Comparison of ENCODE assay signal across 8 cellular contexts in the genomic region with DNA sequence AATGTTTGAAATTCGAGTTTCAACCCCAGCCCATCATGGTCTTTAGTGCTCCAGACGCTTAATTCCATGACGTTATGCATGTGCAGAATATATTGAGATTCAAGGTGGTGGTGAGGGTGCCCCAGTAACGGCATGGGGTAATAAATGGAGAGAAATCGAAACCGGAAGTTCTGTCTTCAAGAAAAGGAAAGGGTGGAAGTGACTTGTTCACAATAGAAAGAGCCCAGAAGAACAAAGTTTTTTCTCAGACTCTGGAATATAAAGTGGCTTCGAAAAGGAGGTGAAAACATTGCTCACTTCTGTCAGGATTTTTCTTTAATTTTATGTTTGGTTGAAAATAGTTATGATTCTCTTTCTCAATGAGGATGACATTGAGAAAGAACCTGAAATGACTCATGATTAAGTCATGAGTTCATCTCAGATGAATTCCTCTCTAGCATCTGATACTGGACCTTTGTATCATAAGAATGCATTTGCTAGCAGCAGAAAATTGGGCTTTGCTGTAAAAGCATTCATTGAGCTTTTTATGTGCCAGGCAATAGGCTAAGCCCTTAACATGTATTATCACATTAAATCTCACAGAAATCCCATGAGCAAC. TPM values are rescaled to one million over a fixed set of nuclear protein-coding genes. Genes with fewer than 3 reads are reported as not detected.
DNase-seq lines count a peak whose midpoint lies in the region; ATAC-seq, FAIRE-seq and TF ChIP-seq lines count a peak whose summit lies in the region.

No MANE protein-coding gene starts in this region.

- 5 to 8% (median 7%) methylated on average over 7 of the region's 7 CpGs for WGBS in ovary, 3 donors

- no peaks in the 10 kb centered on the region for H3F3A ChIP-seq in OCI-LY1 (ENCODE audit: insufficient read depth, low read length)

- H3K9me3 ChIP-seq in OCI-LY1 (ENCODE audit: low read length) (no peaks in the 10 kb centered on the region), ovary (no peaks in the 10 kb centered on the region)

- H3K27me3 ChIP-seq in OCI-LY1 (ENCODE audit: insufficient read depth, low read length) = 0 out of 2 replicates have a peak, but pooled peaks cover 4% of the 10 kb centered on the region
- no peaks in the 10 kb centered on the region for H3K27me3 ChIP-seq in ovary

- no peak for TF ChIP-seq EP300 in ovary (IDR thresholded peaks at IDR 0.05)

- H3K27ac ChIP-seq in 22Rv1 (peak overlapping the region; percentile 71), OCI-LY1 (ENCODE audit: low read depth, low read length, poor library complexity, severe bottlenecking) (no peak overlapping the region), ovary (peak overlapping the region; percentile 23 to 94)

- 0 out of 2 replicates have a peak overlapping the region, but pooled peaks have one; percentile 2 for H3K9ac ChIP-seq in OCI-LY1 (ENCODE audit: low read length)

- DNase-seq in GM12892 (ENCODE audit: insufficient read length) (peak; percentile 14), fibroblast of the conjunctiva (ENCODE audit: low read depth) (peak; percentile 42), ovary (peak in 2 of 5 donors; percentile 14 to 25)
- DNase-seq in activated effector memory CD4-positive, alpha-beta T cell treated with anti-CD3 and anti-CD28 coated beads, Interleukin-2, amount 50 U/mL, for 16 hours = peak; percentile 70

- no peak for FAIRE-seq in GM12892 (lab: Jason Lieb, UNC)

- no peaks in the 10 kb centered on the region for H3K79me2 ChIP-seq in OCI-LY1 (ENCODE audit: insufficient read depth, low read length)

- peak overlapping the region; percentile 55 for H3K4me2 ChIP-seq in OCI-LY1 (ENCODE audit: low read length)

- TF ChIP-seq POLR2A in GM12892 (IDR thresholded peaks at IDR 0.05; ENCODE audit: low read depth, low read length) = no peak
- TF ChIP-seq POLR2A in ovary (IDR thresholded peaks at IDR 0.05) = no peak

- H3K9me2 ChIP-seq in OCI-LY1 (ENCODE audit: low read depth, low read length) = no peaks in the 10 kb centered on the region

- H3K36me3 ChIP-seq in OCI-LY1 (ENCODE audit: insufficient read depth, low read length) (no peaks in the 10 kb centered on the region), ovary (no peaks in the 10 kb centered on the region)

- peak; percentile 32 for ATAC-seq in HG03108 (IDR thresholded peaks at IDR 0.05; ENCODE audit: unreplicated experiment)
- no peak for ATAC-seq in GM18502 (IDR thresholded peaks at IDR 0.05; ENCODE audit: poor library complexity, unreplicated experiment)

- intact Hi-C loops in ovary (cut with DNase I) = loop anchor here in 1 of 4 donors (5.0 kb wide), 1 partner anchor 159 kb away; no protein-coding TSS in a partner anchor

- peaks cover 13% of the 10 kb centered on the region for H3K4me1 ChIP-seq in OCI-LY1 (ENCODE audit: insufficient read depth, low read length, severe bottlenecking)
- no peaks in the 10 kb centered on the region for H3K4me1 ChIP-seq in ovary (ENCODE audit: insufficient read depth)

- H2AFZ ChIP-seq in OCI-LY1 (ENCODE audit: low read length) = peak overlapping the region; percentile 98

- peak overlapping the region; percentile 47 for H3K4me3 ChIP-seq in OCI-LY1 (ENCODE audit: low read depth, low read length, poor library complexity, severe bottlenecking)
- H3K4me3 ChIP-seq in ovary = peak overlapping the region; percentile 93

- H4K20me1 ChIP-seq in OCI-LY1 (ENCODE audit: insufficient read depth, low read length) = no peaks in the 10 kb centered on the region

- TF ChIP-seq CTCF in 22Rv1 (IDR thresholded peaks at IDR 0.05) (no peak), OCI-LY1 (IDR thresholded peaks at IDR 0.05; ENCODE audit: low read length) (no peak), ovary (IDR thresholded peaks at IDR 0.05) (no peak)

RNA-seq across cellular contexts. Expression of a gene that starts 0.8 kb away (rescaled TPM):
- 4.2 TPM for polyA plus RNA-seq in GM12892 (2012; ENCODE audit: missing spikeins)
- 10 to 100 TPM in 6 of 7 donors, 1 to 10 TPM in 1; 9.4 to 20.2 (median 15.0) TPM for total RNA-seq in ovary
- 10 to 100 TPM in 1 of 2 donors, 1 to 10 TPM in 1; 6.3 to 12.9 TPM for polyA plus RNA-seq in ovary

RNA-seq across cellular contexts. Expression of a gene that starts 15.8 kb away (rescaled TPM):
- polyA plus RNA-seq in GM12892 (2012; ENCODE audit: missing spikeins) = 1.5 TPM
- 100 to 1,000 TPM in 5 of 7 donors, 10 to 100 TPM in 2; 96.8 to 229 (median 137) TPM for total RNA-seq in ovary
- 100 to 1,000 TPM; 101 to 605 TPM for polyA plus RNA-seq in ovary
